In the genomic region with DNA sequence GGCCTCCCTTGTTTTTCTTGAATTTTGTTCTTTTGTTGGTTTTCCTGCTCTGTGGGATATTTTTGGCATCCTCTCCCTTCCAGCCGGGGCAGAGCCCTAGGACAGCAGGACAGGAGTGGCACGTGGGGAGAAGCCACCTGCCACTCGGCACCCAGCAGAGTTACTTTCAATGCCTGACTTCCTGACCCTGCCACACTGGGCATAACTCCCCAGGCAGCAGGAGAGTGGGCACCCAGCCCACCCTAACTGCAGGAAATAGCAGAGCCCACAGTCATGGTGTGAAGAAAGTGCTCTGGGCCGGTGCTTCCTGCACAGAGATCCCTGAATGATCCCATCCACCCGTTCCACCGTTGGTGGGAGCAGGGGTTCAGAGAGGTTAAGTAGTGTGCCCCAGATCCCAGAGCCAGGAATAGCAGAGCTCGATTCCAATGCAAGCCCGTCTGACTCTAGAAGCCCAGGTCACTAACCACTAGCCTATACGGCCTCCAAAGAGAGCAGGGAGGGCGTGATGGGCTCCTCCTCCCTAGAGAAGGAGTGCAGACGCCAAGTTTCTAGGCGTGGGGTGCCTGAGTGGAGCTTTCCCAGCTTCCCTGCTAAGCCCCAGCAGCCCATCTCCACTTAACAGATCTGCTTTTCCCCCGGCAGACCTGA, we compare ENCODE assay signal across 15 cellular contexts. TPM values are rescaled to one million over a fixed set of nuclear protein-coding genes. Genes with fewer than 3 reads are reported as not detected.
DNase-seq lines count a peak whose midpoint lies in the region; ATAC-seq and TF ChIP-seq lines count a peak whose summit lies in the region.
"Had no signal": no experiment of that assay in that cellular context is flagged by ENCODE, and none has a peak within 500 bp of the region (broad histone marks: within the 10 kb centered on the region; RNA-seq: fewer than 3 reads in every experiment).

No MANE protein-coding gene starts in this region.

- DNase-seq in NCI-H1092 treated with DMSO at 0.1 percent for 48 hours (lab: John Stamatoyannopoulos, UW) = peak; percentile 13
- DNase-seq in NCI-H1092 (lab: John Stamatoyannopoulos, UW) = no peak
- DNase-seq in lung microvascular endothelial cell (ENCODE audit: low read depth in 2 of 2) = peak; percentile 19 to 70
- DNase-seq in upper lobe of left lung = no peak
- DNase-seq in lower leg skin (ENCODE audit: low spot score in 2 of 2) = no peak
- no peak for DNase-seq in dedifferentiated amniotic fluid mesenchymal stem cell (ENCODE audit: extremely low spot score)
- DNase-seq: activated B cell treated with CpG ODN at 0.5 μM for 24 hours, colonic mucosa, NCI-H1048, NCI-H446 treated with DMSO at 0.1 percent for 48 hours, pancreas had no signal

- TF ChIP-seq CTCF in upper lobe of left lung (IDR thresholded peaks at IDR 0.05) (no peak), lower leg skin (IDR thresholded peaks at IDR 0.05) (no peak)

- 44 to 54% methylated on average over 9 to 13 of the region's 13 CpGs for WGBS in upper lobe of left lung, 2 donors
- 65% methylated on average over 13 of the region's 13 CpGs for WGBS in lower leg skin, 2 donors

- H3K27me3 ChIP-seq in upper lobe of left lung = no peaks in the 10 kb centered on the region
- H3K27me3 ChIP-seq: colonic mucosa, pancreas had no signal

- intact Hi-C loops in lower leg skin (cut with DNase I; ENCODE audit: low total_unique reads) = no loop called here

- TF ChIP-seq POLR2A in upper lobe of left lung (IDR thresholded peaks at IDR 0.05) (no peak), lower leg skin (IDR thresholded peaks at IDR 0.05) (no peak)

- TF ChIP-seq EP300 in upper lobe of left lung (IDR thresholded peaks at IDR 0.05) = no peak

- H3K36me3 ChIP-seq in upper lobe of left lung = no peaks in the 10 kb centered on the region
- H3K36me3 ChIP-seq: colonic mucosa, pancreas had no signal

- no peaks in the 10 kb centered on the region for H3K9me3 ChIP-seq in upper lobe of left lung
- H3K9me3 ChIP-seq: colonic mucosa, pancreas had no signal

- H3K27ac ChIP-seq in upper lobe of left lung = peak overlapping the region; percentile 73 to 82 (median 74)
- H3K27ac ChIP-seq: 22Rv1, colonic mucosa, pancreas had no signal

- H3K4me3 ChIP-seq in upper lobe of left lung = no peak overlapping the region
- no peak overlapping the region for H3K4me3 ChIP-seq in lower leg skin (ENCODE audit: low read depth, poor library complexity, severe bottlenecking)
- H3K4me3 ChIP-seq: colonic mucosa, pancreas had no signal

- H3K4me1 ChIP-seq in upper lobe of left lung = peaks cover 0 to 9% (median 3%) of the 10 kb centered on the region in 4 donors
- H3K4me1 ChIP-seq: colonic mucosa, pancreas had no signal

- ATAC-seq in esophagus mucosa (peak; percentile 7), upper lobe of left lung (ENCODE audit: low FRiP score in 2 of 2) (peak; percentile 15 to 38), HG02642 (IDR thresholded peaks at IDR 0.05; ENCODE audit: poor library complexity, unreplicated experiment) (no peak)
- ATAC-seq: activated naive CD4-positive, alpha-beta T cell treated with anti-CD3 and anti-CD28 coated beads, Interleukin-2, amount 50 U/mL, for 72 hours; pancreas had no signal

RNA-seq across cellular contexts. Expression of gene NUP214, which starts 8.2 kb away (rescaled TPM):
- 40.5 TPM for total RNA-seq in esophagus mucosa
- total RNA-seq in lung microvascular endothelial cell = 6.5 and 7.5 TPM in 2 replicates
- 100 to 1,000 TPM in 1 of 6 donors, 10 to 100 TPM in 5; 35.3 to 113 (median 44.3) TPM for total RNA-seq in upper lobe of left lung
- 10 to 100 TPM; 33.8 to 64.4 (median 39.8) TPM for total RNA-seq in lower leg skin

RNA-seq across cellular contexts. Expression of gene AIF1L, which starts 20.9 kb away (rescaled TPM):
- total RNA-seq in esophagus mucosa (63.3 TPM), lung microvascular endothelial cell (0.60 and 1.7 TPM in 2 replicates), upper lobe of left lung (10 to 100 TPM in 3 of 6 donors, 1 to 10 TPM in 3; 3.8 to 21.4 (median 10.5) TPM), lower leg skin (10 to 100 TPM; 17.2 to 33.0 (median 20.7) TPM)
- total RNA-seq: activated B cell treated with CpG ODN at 0.5 μM for 24 hours had no signal

Comparison
In these comparisons a context has a peak if more than half of its experiments do, and no peak if none do; other contexts are left out.
1. DNase-seq: peak in NCI-H1092 treated with DMSO at 0.1 percent for 48 hours (single experiment) and lung microvascular endothelial cell (2 of 2); none in NCI-H1092 (single experiment), upper lobe of left lung (0 of 2), lower leg skin (0 of 2) and dedifferentiated amniotic fluid mesenchymal stem cell (single experiment).